ENCODE assay signal across 2 cellular contexts in the genomic region with DNA sequence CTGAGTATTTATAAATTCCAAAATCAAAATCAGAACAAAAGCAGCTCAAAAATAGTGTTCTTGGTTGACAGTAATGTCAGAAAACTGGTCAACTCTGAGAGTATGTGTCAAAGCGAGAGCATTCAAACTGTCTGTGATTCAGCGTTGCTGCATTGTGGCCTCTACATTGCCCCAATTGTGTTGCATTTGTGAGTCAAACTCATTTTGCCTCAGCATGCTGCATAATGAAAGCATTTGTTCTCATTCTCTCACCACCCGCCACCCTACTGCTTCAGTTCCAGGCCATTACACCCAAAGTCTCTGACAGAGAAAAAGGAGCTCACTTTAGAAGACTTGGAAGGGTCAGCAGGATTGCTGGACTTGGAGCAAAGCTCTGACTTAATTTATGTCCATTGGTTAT.
TF ChIP-seq lines count a peak whose summit lies in the region.

No MANE protein-coding gene starts in this region.

TF ChIP-seq in HEK293T, 16 proteins besides CTCF, POLR2A, EP300 and RAD21 (continued from another document):
- TF ChIP-seq, protein P1, sequence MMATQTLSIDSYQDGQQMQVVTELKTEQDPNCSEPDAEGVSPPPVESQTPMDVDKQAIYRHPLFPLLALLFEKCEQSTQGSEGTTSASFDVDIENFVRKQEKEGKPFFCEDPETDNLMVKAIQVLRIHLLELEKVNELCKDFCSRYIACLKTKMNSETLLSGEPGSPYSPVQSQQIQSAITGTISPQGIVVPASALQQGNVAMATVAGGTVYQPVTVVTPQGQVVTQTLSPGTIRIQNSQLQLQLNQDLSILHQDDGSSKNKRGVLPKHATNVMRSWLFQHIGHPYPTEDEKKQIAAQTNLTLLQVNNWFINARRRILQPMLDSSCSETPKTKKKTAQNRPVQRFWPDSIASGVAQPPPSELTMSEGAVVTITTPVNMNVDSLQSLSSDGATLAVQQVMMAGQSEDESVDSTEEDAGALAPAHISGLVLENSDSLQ (IDR thresholded peaks at IDR 0.05): peak; percentile 59

TF ChIP-seq in GM12878, 131 proteins besides CTCF, POLR2A, EP300 and RAD21 (continued from another document):
- TF ChIP-seq MEF2A (IDR thresholded peaks at IDR 0.05; ENCODE audit: insufficient read depth, low read depth, low read length): no peak
- no peak for TF ChIP-seq TAF1 (IDR thresholded peaks at IDR 0.05; ENCODE audit: borderline replicate concordance, low read depth, low read length)
- peak; percentile 12; the same call in 1 of the 2 replicates for TF ChIP-seq CREM (IDR thresholded peaks at IDR 0.05; ENCODE audit: low read depth)
- 0 out of 2 replicates have a peak, but pooled peaks have one; percentile 36 for TF ChIP-seq CREB1 (IDR thresholded peaks at IDR 0.05; ENCODE audit: low read depth)
- peak in 1 of 2 experiments; percentile 44; a peak in 1 of 4 replicates for TF ChIP-seq IKZF2 (IDR thresholded peaks at IDR 0.05)
- TF ChIP-seq CEBPB (IDR thresholded peaks at IDR 0.05; ENCODE audit: borderline replicate concordance in 1 of 2, low read depth in 2 of 2, low read length in 2 of 2): no peak
- peak; percentile 41; the same call in 1 of the 2 replicates for TF ChIP-seq MTA2 (IDR thresholded peaks at IDR 0.05; ENCODE audit: low read depth)
- TF ChIP-seq ZNF24 (IDR thresholded peaks at IDR 0.05): peak; percentile 71
- peak; percentile 54 for TF ChIP-seq RUNX3 (IDR thresholded peaks at IDR 0.05; ENCODE audit: low read length)
- TF ChIP-seq, protein P2, sequence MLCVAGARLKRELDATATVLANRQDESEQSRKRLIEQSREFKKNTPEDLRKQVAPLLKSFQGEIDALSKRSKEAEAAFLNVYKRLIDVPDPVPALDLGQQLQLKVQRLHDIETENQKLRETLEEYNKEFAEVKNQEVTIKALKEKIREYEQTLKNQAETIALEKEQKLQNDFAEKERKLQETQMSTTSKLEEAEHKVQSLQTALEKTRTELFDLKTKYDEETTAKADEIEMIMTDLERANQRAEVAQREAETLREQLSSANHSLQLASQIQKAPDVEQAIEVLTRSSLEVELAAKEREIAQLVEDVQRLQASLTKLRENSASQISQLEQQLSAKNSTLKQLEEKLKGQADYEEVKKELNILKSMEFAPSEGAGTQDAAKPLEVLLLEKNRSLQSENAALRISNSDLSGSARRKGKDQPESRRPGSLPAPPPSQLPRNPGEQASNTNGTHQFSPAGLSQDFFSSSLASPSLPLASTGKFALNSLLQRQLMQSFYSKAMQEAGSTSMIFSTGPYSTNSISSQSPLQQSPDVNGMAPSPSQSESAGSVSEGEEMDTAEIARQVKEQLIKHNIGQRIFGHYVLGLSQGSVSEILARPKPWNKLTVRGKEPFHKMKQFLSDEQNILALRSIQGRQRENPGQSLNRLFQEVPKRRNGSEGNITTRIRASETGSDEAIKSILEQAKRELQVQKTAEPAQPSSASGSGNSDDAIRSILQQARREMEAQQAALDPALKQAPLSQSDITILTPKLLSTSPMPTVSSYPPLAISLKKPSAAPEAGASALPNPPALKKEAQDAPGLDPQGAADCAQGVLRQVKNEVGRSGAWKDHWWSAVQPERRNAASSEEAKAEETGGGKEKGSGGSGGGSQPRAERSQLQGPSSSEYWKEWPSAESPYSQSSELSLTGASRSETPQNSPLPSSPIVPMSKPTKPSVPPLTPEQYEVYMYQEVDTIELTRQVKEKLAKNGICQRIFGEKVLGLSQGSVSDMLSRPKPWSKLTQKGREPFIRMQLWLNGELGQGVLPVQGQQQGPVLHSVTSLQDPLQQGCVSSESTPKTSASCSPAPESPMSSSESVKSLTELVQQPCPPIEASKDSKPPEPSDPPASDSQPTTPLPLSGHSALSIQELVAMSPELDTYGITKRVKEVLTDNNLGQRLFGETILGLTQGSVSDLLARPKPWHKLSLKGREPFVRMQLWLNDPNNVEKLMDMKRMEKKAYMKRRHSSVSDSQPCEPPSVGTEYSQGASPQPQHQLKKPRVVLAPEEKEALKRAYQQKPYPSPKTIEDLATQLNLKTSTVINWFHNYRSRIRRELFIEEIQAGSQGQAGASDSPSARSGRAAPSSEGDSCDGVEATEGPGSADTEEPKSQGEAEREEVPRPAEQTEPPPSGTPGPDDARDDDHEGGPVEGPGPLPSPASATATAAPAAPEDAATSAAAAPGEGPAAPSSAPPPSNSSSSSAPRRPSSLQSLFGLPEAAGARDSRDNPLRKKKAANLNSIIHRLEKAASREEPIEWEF (IDR thresholded peaks at IDR 0.05; ENCODE audit: insufficient replicate concordance, low read depth, low read length): no peak
- TF ChIP-seq, protein P3, sequence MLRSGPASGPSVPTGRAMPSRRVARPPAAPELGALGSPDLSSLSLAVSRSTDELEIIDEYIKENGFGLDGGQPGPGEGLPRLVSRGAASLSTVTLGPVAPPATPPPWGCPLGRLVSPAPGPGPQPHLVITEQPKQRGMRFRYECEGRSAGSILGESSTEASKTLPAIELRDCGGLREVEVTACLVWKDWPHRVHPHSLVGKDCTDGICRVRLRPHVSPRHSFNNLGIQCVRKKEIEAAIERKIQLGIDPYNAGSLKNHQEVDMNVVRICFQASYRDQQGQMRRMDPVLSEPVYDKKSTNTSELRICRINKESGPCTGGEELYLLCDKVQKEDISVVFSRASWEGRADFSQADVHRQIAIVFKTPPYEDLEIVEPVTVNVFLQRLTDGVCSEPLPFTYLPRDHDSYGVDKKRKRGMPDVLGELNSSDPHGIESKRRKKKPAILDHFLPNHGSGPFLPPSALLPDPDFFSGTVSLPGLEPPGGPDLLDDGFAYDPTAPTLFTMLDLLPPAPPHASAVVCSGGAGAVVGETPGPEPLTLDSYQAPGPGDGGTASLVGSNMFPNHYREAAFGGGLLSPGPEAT (IDR thresholded peaks at IDR 0.05; ENCODE audit: low read depth): peak; percentile 38; the same call in 1 of the 2 replicates
- TF ChIP-seq, protein P4, sequence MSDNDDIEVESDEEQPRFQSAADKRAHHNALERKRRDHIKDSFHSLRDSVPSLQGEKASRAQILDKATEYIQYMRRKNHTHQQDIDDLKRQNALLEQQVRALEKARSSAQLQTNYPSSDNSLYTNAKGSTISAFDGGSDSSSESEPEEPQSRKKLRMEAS (IDR thresholded peaks at IDR 0.05; ENCODE audit: low read depth, low read length): no peak
- TF ChIP-seq, protein P5, sequence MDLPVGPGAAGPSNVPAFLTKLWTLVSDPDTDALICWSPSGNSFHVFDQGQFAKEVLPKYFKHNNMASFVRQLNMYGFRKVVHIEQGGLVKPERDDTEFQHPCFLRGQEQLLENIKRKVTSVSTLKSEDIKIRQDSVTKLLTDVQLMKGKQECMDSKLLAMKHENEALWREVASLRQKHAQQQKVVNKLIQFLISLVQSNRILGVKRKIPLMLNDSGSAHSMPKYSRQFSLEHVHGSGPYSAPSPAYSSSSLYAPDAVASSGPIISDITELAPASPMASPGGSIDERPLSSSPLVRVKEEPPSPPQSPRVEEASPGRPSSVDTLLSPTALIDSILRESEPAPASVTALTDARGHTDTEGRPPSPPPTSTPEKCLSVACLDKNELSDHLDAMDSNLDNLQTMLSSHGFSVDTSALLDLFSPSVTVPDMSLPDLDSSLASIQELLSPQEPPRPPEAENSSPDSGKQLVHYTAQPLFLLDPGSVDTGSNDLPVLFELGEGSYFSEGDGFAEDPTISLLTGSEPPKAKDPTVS (IDR thresholded peaks at IDR 0.05; ENCODE audit: low read depth, low read length): no peak
- peak; percentile 32; the same call in 1 of the 3 replicates for TF ChIP-seq POU2F2 (IDR thresholded peaks at IDR 0.05; ENCODE audit: borderline replicate concordance, low read depth, low read length)
- TF ChIP-seq EED (IDR thresholded peaks at IDR 0.05; ENCODE audit: low read depth): 0 out of 2 replicates have a peak, but pooled peaks have one; percentile 26
- peak; percentile 36; the same call in 1 of the 2 replicates for TF ChIP-seq IRF4 (IDR thresholded peaks at IDR 0.05; ENCODE audit: low read depth, low read length)
- TF ChIP-seq CBX5 (IDR thresholded peaks at IDR 0.05; ENCODE audit: low read depth): peak; percentile 43; the same call in 1 of the 2 replicates
